ENCODE assay signal across 8 cellular contexts in genomic region chr22:17920145-17920605, GRCh38.
A peak's percentile ranks its signal among the peaks of the same experiment; 100 is the strongest.
DNase-seq lines count a peak whose midpoint lies in the region; FAIRE-seq and TF ChIP-seq lines count a peak whose summit lies in the region.

No MANE protein-coding gene starts in this region.

- no peaks in the 10 kb centered on the region for H4K20me1 ChIP-seq in endothelial cell of umbilical vein (replicated peaks; ENCODE audit: control insufficient read depth, extremely low read depth, insufficient read depth, low read length)

- peaks cover 67% of the 10 kb centered on the region for H3K79me2 ChIP-seq in endothelial cell of umbilical vein (ENCODE audit: control insufficient read depth, insufficient read depth, low read length)

- H3K36me3 ChIP-seq in CD8-positive, alpha-beta memory T cell (ENCODE audit: insufficient read depth, low read length): no peaks in the 10 kb centered on the region
- no peaks in the 10 kb centered on the region for H3K36me3 ChIP-seq in NT2/D1 (ENCODE audit: insufficient read depth, insufficient read length, low read length)
- no peaks in the 10 kb centered on the region for H3K36me3 ChIP-seq in endothelial cell of umbilical vein (ENCODE audit: control insufficient read depth in 2 of 2, extremely low read depth in 1 of 2, insufficient read depth in 2 of 2, low read length in 2 of 2)

- no TSS peak for BruUV-seq in endothelial cell of umbilical vein (replicated peaks; lab: Mats Ljungman, UMichigan)

- H3K4me1 Mint-ChIP-seq in CD8-positive, alpha-beta memory T cell: peaks cover 18 to 47% (median 23%) of the 10 kb centered on the region in 3 donors

- H3K9me3 ChIP-seq in CD8-positive, alpha-beta memory T cell (ENCODE audit: low read length): no peaks in the 10 kb centered on the region
- H3K9me3 ChIP-seq in NT2/D1 (ENCODE audit: insufficient read depth, low read length): no peaks in the 10 kb centered on the region
- no peaks in the 10 kb centered on the region for H3K9me3 ChIP-seq in endothelial cell of umbilical vein (replicated peaks; ENCODE audit: control insufficient read depth, insufficient read depth, low read length)

- H3K9me3 Mint-ChIP-seq in CD8-positive, alpha-beta memory T cell: no peaks in the 10 kb centered on the region

- peaks cover 0 to 3% of the 10 kb centered on the region in 2 donors for H3K27me3 Mint-ChIP-seq in CD8-positive, alpha-beta memory T cell

- H3K4me3 Mint-ChIP-seq in CD8-positive, alpha-beta memory T cell: no peak overlapping the region

- FAIRE-seq in endothelial cell of umbilical vein (lab: Jason Lieb, UNC): peak; percentile 60

- no peak overlapping the region for H3K4me3 ChIP-seq in CD8-positive, alpha-beta memory T cell (ENCODE audit: low read length)
- H3K4me3 ChIP-seq in NT2/D1 (ENCODE audit: insufficient read length, low read depth): no peak overlapping the region
- H3K4me3 ChIP-seq in endothelial cell of umbilical vein (replicated peaks in 1 of 3; ENCODE audit: insufficient read depth in 1 of 3, low read depth in 1 of 3, low read length in 3 of 3): no peak overlapping the region

- TF ChIP-seq CTCF in endothelial cell of umbilical vein (IDR thresholded peaks at IDR 0.05; ENCODE audit: extremely low read depth in 1 of 2, insufficient read depth in 1 of 2, low read depth in 1 of 2, low read length in 2 of 2): no peak

- DNase-seq in CD8-positive, alpha-beta memory T cell: no peak
- DNase-seq in NT2/D1 (ENCODE audit: low read depth, low spot score) (no peak), endothelial cell of umbilical vein (ENCODE audit: low read depth, low spot score) (peak; percentile 44), mucosa of gallbladder (ENCODE audit: low spot score) (peak; percentile 67), foreskin melanocyte (no peak), A172 (ENCODE audit: low spot score) (no peak)
- DNase-seq in central memory CD4-positive, alpha-beta T cell: no peak
- no peak for DNase-seq in activated CD4-positive, alpha-beta T cell treated with anti-CD3 and anti-CD28 coated beads for 48 hours

- H3K4me1 ChIP-seq in CD8-positive, alpha-beta memory T cell (ENCODE audit: insufficient read depth, low read length): peaks cover 6% of the 10 kb centered on the region
- H3K4me1 ChIP-seq in NT2/D1 (ENCODE audit: insufficient read depth, insufficient read length): no peaks in the 10 kb centered on the region
- H3K4me1 ChIP-seq in endothelial cell of umbilical vein (ENCODE audit: control insufficient read depth, extremely low read depth, insufficient read depth, low read length): peaks cover 29% of the 10 kb centered on the region

- H3K9me1 ChIP-seq in endothelial cell of umbilical vein (replicated peaks; ENCODE audit: control insufficient read depth, extremely low read depth, insufficient read depth, low read length): no peaks in the 10 kb centered on the region

- intact Hi-C loops in endothelial cell of umbilical vein (cut with micrococcal nuclease): loop anchor here (5.0 kb wide), 1 partner anchor 42 kb away; no protein-coding TSS in a partner anchor

- H3K27me3 ChIP-seq in CD8-positive, alpha-beta memory T cell (ENCODE audit: insufficient read depth, low read length, poor library complexity, severe bottlenecking): no peaks in the 10 kb centered on the region
- H3K27me3 ChIP-seq in NT2/D1 (ENCODE audit: insufficient read depth, insufficient read length) (no peaks in the 10 kb centered on the region), endothelial cell of umbilical vein (ENCODE audit: control insufficient read depth in 2 of 2, insufficient read depth in 2 of 2, low read length in 2 of 2) (no peaks in the 10 kb centered on the region)

- H3K36me3 Mint-ChIP-seq in CD8-positive, alpha-beta memory T cell: peaks cover 0 to 2% (median 0%) of the 10 kb centered on the region in 3 donors

- peak overlapping the region; percentile 25 for H2AFZ ChIP-seq in endothelial cell of umbilical vein (ENCODE audit: low read depth, low read length)

- CTCF ChIA-PET in CD8-positive, alpha-beta memory T cell (lab: Charles Lee): interaction anchor here (1.4 kb wide), 1 partner anchor 105 kb away, joined by 3 read pairs; no protein-coding TSS in a partner anchor
- CTCF ChIA-PET in endothelial cell of umbilical vein (lab: Charles Lee): interaction anchor here (1.1 to 2.0 kb wide), 5 partner anchors 10 to 156 kb away, joined by 3 to 10 read pairs (median 4); no protein-coding TSS in a partner anchor

- dilution Hi-C loops in endothelial cell of umbilical vein (cut with MboI; ENCODE audit: extremely low pct_ligation_motif_present, low sequenced_read_pairs): no loop called here

- peak overlapping the region; percentile 20 for H3K27ac ChIP-seq in CD8-positive, alpha-beta memory T cell (ENCODE audit: low read depth, low read length)
- no peak overlapping the region for H3K27ac ChIP-seq in endothelial cell of umbilical vein (ENCODE audit: insufficient read depth, low read depth, low read length)

- TF ChIP-seq POLR2A in endothelial cell of umbilical vein (IDR thresholded peaks at IDR 0.05; ENCODE audit: low read depth, low read length): no peak

- POLR2A ChIA-PET in CD8-positive, alpha-beta memory T cell (lab: Charles Lee): no interaction called here
- POLR2A ChIA-PET in endothelial cell of umbilical vein (lab: Charles Lee): no interaction called here

- no peak overlapping the region for H3K4me2 ChIP-seq in endothelial cell of umbilical vein (ENCODE audit: insufficient read depth, low read length)

- H3K27ac Mint-ChIP-seq in CD8-positive, alpha-beta memory T cell: peak overlapping the region in 2 of 8 donors; percentile 11 to 33

- H3K9ac ChIP-seq in NT2/D1 (ENCODE audit: insufficient read length, low read depth) (peak overlapping the region; percentile 61), endothelial cell of umbilical vein (replicated peaks; ENCODE audit: extremely low read depth, insufficient read depth, low read length) (no peak overlapping the region)

TF ChIP-seq in endothelial cell of umbilical vein, 7 proteins besides CTCF, POLR2A, EP300 and RAD21:
- TF ChIP-seq GATA2 (IDR thresholded peaks at IDR 0.05; ENCODE audit: insufficient read depth, insufficient read length, low read depth, low read length) (peak; percentile 12), MYC (IDR thresholded peaks at IDR 0.05; ENCODE audit: low read depth, low read length) (no peak)

Comparison
In these comparisons a context has a peak if more than half of its experiments do, and no peak if none do; other contexts are left out.
1. DNase-seq: peak in endothelial cell of umbilical vein (single experiment) and mucosa of gallbladder (single experiment); none in CD8-positive, alpha-beta memory T cell (0 of 5), NT2/D1 (single experiment), central memory CD4-positive, alpha-beta T cell (single experiment), activated CD4-positive, alpha-beta T cell treated with anti-CD3 and anti-CD28 coated beads for 48 hours (single experiment), foreskin melanocyte (single experiment) and A172 (single experiment).